Comparison of ENCODE assay signal across 15 cellular contexts in the genomic region with DNA sequence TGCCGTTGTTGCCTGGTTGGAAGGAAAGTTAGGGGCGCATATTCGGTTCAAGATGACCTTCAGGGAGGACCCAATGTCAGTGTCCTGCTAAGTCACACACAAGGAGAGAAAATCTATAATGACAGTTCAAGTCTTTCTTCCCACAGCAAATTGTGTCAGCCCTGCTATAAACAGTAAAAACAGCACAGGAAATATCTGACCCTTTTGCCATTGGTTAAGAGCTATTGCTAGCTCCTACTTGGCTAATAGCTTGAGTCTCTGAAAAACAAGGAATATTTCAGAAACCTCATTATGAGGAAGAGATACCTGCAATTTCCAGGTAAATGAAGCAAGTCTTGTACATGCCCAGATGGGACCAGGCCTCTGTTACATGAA.
DNase-seq lines count a peak whose midpoint lies in the region; TF ChIP-seq lines count a peak whose summit lies in the region.
"Had no signal": no experiment of that assay in that cellular context is flagged by ENCODE, and none has a peak within 500 bp of the region (broad histone marks: within the 10 kb centered on the region; RNA-seq: fewer than 3 reads in every experiment).

No MANE protein-coding gene starts in this region.

- CTCF ChIA-PET in AG04450 (lab: Charles Lee) (interaction anchor here (0.7 kb wide), 1 partner anchor 88 kb away, joined by 3 read pairs; no protein-coding TSS in a partner anchor), PC-9 (lab: Charles Lee) (no interaction called here)

- H3K4me2 ChIP-seq in PC-9 (no peak overlapping the region), osteoblast (ENCODE audit: insufficient read depth, low read length) (peak overlapping the region; percentile 42)

- H2AFZ ChIP-seq in PC-9 (no peak overlapping the region; the same call in 1 of the 2 replicates), osteoblast (ENCODE audit: low read length) (peak overlapping the region; percentile 59)

- H4K20me1 ChIP-seq in PC-9 (ENCODE audit: insufficient read depth): no peaks in the 10 kb centered on the region
- H4K20me1 ChIP-seq in osteoblast (ENCODE audit: insufficient read depth, low read length): no peaks in the 10 kb centered on the region

- intact Hi-C loops in PC-9 (cut with micrococcal nuclease; ENCODE audit: unreplicated experiment): no loop called here
- intact Hi-C loops in posterior vena cava (cut with DNase I): no loop called here

- peaks cover 19% of the 10 kb centered on the region; the same call in 1 of the 2 replicates for H3F3A ChIP-seq in PC-9 (ENCODE audit: insufficient read depth, low read depth)

- no peak for DNase-seq in AG04450 (ENCODE audit: low read depth, low spot score)
- no peak for DNase-seq in PC-9
- DNase-seq in fibroblast of pulmonary artery (ENCODE audit: low read depth): peak; percentile 23
- no peak for DNase-seq in osteoblast (ENCODE audit: insufficient read length, low spot score, missing footprints)
- no peak for DNase-seq in DMS 273 treated with DMSO at 0.1 percent for 48 hours (lab: John Stamatoyannopoulos, UW)
- no peak for DNase-seq in middle frontal gyrus (ENCODE audit: extremely low spot score, low spot score)
- DNase-seq in posterior vena cava (ENCODE audit: low spot score): no peak
- no peak for DNase-seq in NCI-H748 (lab: John Stamatoyannopoulos, UW; ENCODE audit: unreplicated experiment)
- DNase-seq: activated CD4-positive, alpha-beta T cell treated with anti-CD3 and anti-CD28 coated beads for 1 hour; effector memory CD8-positive, alpha-beta T cell; left colon; naive thymus-derived CD4-positive, alpha-beta T cell; NCI-H2029; NCI-H524; T-helper 9 cell had no signal

- no peaks in the 10 kb centered on the region for H3K27me3 ChIP-seq in AG04450 (ENCODE audit: control insufficient read depth, insufficient read depth, low read length)
- H3K27me3 ChIP-seq in PC-9 (ENCODE audit: insufficient read depth, low read depth): no peaks in the 10 kb centered on the region
- H3K27me3 ChIP-seq in osteoblast (ENCODE audit: insufficient read depth, low read length): no peaks in the 10 kb centered on the region

- H3K9me3 ChIP-seq in AG04450 (ENCODE audit: control insufficient read depth, insufficient read depth, low read length) (no peaks in the 10 kb centered on the region), PC-9 (ENCODE audit: insufficient read depth, low read depth) (no peaks in the 10 kb centered on the region), osteoblast (ENCODE audit: low read depth, low read length) (no peaks in the 10 kb centered on the region)

- TF ChIP-seq CTCF in AG04450 (IDR thresholded peaks at IDR 0.05; ENCODE audit: low read depth, low read length) (no peak), PC-9 (conservative IDR thresholded peaks at IDR 0.05) (no peak), fibroblast of pulmonary artery (IDR thresholded peaks at IDR 0.05; ENCODE audit: low read length, missing control alignments) (no peak), osteoblast (IDR thresholded peaks at IDR 0.05; ENCODE audit: extremely low read depth, low read depth, low read length) (no peak)

- peak overlapping the region; percentile 42 for H3K27ac ChIP-seq in AG04450 (ENCODE audit: low read depth, low read length)
- peak overlapping the region; percentile 24 for H3K27ac ChIP-seq in PC-9
- peak overlapping the region; percentile 42 for H3K27ac ChIP-seq in osteoblast (ENCODE audit: low read depth, low read length)

- H3K9me2 ChIP-seq in PC-9 (ENCODE audit: insufficient read depth): no peaks in the 10 kb centered on the region

- H3K79me2 ChIP-seq in PC-9 (ENCODE audit: low read depth) (no peaks in the 10 kb centered on the region), osteoblast (ENCODE audit: insufficient read depth, low read length) (no peaks in the 10 kb centered on the region)

- POLR2A ChIA-PET in AG04450 (lab: Yijun Ruan, JAX): interaction anchor here (1.0 to 1.6 kb wide), 2 partner anchors 20 to 50 kb away, joined by 3 read pairs; no protein-coding TSS in a partner anchor
- POLR2A ChIA-PET in PC-9 (lab: Charles Lee; ENCODE audit: unreplicated experiment): interaction anchor here (0.5 kb wide), 1 partner anchor 255 kb away, joined by 23 read pairs; no protein-coding TSS in a partner anchor

- no TSS peak for BruUV-seq in PC-9 (replicated peaks; lab: Mats Ljungman, UMichigan)

- peaks cover 27% of the 10 kb centered on the region for H3K4me1 ChIP-seq in PC-9 (replicated peaks; ENCODE audit: insufficient read depth)
- peaks cover 9% of the 10 kb centered on the region for H3K4me1 ChIP-seq in osteoblast (ENCODE audit: insufficient read depth, low read length)

- no peak overlapping the region for H3K4me3 ChIP-seq in AG04450 (ENCODE audit: low read depth, low read length)
- no peak overlapping the region for H3K4me3 ChIP-seq in PC-9
- no peak overlapping the region for H3K4me3 ChIP-seq in fibroblast of pulmonary artery (replicated peaks; ENCODE audit: low read depth, low read length)
- no peak overlapping the region for H3K4me3 ChIP-seq in osteoblast (ENCODE audit: insufficient read depth, low read length)

- H3K36me3 ChIP-seq in PC-9 (ENCODE audit: low read depth): no peaks in the 10 kb centered on the region
- H3K36me3 ChIP-seq in osteoblast (ENCODE audit: insufficient read depth, low read length): no peaks in the 10 kb centered on the region
